ENCODE assay signal across 14 cellular contexts in the genomic region with DNA sequence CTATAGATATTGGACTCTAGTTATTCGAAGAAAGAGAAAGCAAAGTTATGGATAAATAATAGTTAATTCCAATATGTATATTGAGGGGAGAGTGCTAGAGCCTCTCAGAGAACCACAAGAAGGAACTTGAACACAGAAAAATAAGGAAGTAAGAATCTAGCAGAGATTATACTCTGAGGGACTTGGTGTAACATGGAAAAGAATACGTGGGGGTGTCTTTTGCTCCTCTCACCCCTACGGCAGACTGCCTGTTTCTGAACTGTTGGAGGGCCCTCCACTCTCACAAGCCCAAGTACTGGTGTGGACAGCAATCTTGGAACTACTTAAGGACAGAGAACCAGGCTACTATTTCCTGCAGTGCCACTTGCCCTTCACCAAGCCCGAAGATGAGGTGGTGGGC.
DNase-seq lines count a peak whose midpoint lies in the region; ATAC-seq, FAIRE-seq and TF ChIP-seq lines count a peak whose summit lies in the region.
"Had no signal": no experiment of that assay in that cellular context is flagged by ENCODE, and none has a peak within 500 bp of the region (broad histone marks: within the 10 kb centered on the region; RNA-seq: fewer than 3 reads in every experiment).

No MANE protein-coding gene starts in this region.

- no peak overlapping the region for H3K4ac ChIP-seq in H1 (replicated peaks; ENCODE audit: insufficient read length, low read depth, low read length)

- H3K14ac ChIP-seq in H1 (ENCODE audit: insufficient read length): no peak overlapping the region

- TF ChIP-seq CTCF in H1 (IDR thresholded peaks at IDR 0.05; ENCODE audit: control extremely low read depth in 1 of 3, insufficient read depth in 1 of 3, low read depth in 1 of 3, low read length in 3 of 3) (no peak), osteocyte (IDR thresholded peaks at IDR 0.05) (no peak)

- no peaks in the 10 kb centered on the region for H3K27me3 ChIP-seq in H1 (replicated peaks in 1 of 4; ENCODE audit: control insufficient read depth in 3 of 4, extremely low read depth in 1 of 4, insufficient read depth in 3 of 4, low read length in 3 of 4)
- no peaks in the 10 kb centered on the region for H3K27me3 ChIP-seq in skeletal muscle satellite cell (ENCODE audit: control insufficient read depth, insufficient read depth, low read length)
- H3K27me3 ChIP-seq: breast epithelium had no signal

- DNase-seq in activated CD4-positive, alpha-beta T cell treated with anti-CD3 and anti-CD28 coated beads for 36 hours: no peak
- no peak for DNase-seq in activated CD4-positive, alpha-beta T cell treated with anti-CD3 and anti-CD28 coated beads, Interleukin-2, amount 50 U/mL, for 1 hour
- DNase-seq in SIG-M5 (lab: John Stamatoyannopoulos, UW) (peak; percentile 1), H1 (ENCODE audit: low read depth in 1 of 2, low spot score in 2 of 2) (no peak), osteocyte (ENCODE audit: extremely low spot score, unreplicated experiment) (no peak)
- DNase-seq: DMS79 treated with DMSO at 0.1 percent for 48 hours, islet precursor cell, NCI-H1694 had no signal

- no peak for ATAC-seq in activated CD4-positive, alpha-beta T cell treated with anti-CD3 and anti-CD28 coated beads for 36 hours
- no peak for ATAC-seq in GM21576 (IDR thresholded peaks at IDR 0.05; ENCODE audit: unreplicated experiment)
- ATAC-seq in GM18861 (IDR thresholded peaks at IDR 0.05; ENCODE audit: unreplicated experiment): no peak
- ATAC-seq: A549 had no signal

- no peak for TF ChIP-seq EP300 in H1 (IDR thresholded peaks at IDR 0.05; ENCODE audit: borderline replicate concordance in 1 of 2, low read depth in 2 of 2, low read length in 2 of 2)

- FAIRE-seq in H1 (lab: Jason Lieb, UNC): no peak
- FAIRE-seq: A549 had no signal

- POLR2A ChIA-PET in activated CD4-positive, alpha-beta T cell treated with anti-CD3 and anti-CD28 coated beads for 36 hours (lab: Charles Lee): no interaction called here
- POLR2A ChIA-PET in H1 (lab: Charles Lee; ENCODE audit: partially characterized antibody): no interaction called here

- H3K23ac ChIP-seq in H1 (ENCODE audit: insufficient read length): no peak overlapping the region

- no peak overlapping the region for H4K5ac ChIP-seq in H1 (ENCODE audit: insufficient read length, low read depth, low read length)

- intact Hi-C loops in activated CD4-positive, alpha-beta T cell treated with anti-CD3 and anti-CD28 coated beads for 36 hours (cut with DNase I, micrococcal nuclease): no loop called here

- H3K27ac Mint-ChIP-seq in activated CD4-positive, alpha-beta T cell treated with anti-CD3 and anti-CD28 coated beads for 36 hours: no peak overlapping the region
- no peak overlapping the region for H3K27ac Mint-ChIP-seq in osteocyte (ENCODE audit: unreplicated experiment)

- H3K4me1 ChIP-seq in H1 (replicated peaks in 1 of 4; ENCODE audit: control insufficient read depth in 3 of 4, insufficient read depth in 4 of 4, low read length in 3 of 4) (no peaks in the 10 kb centered on the region), skeletal muscle satellite cell (ENCODE audit: control insufficient read depth, insufficient read depth, low read length) (no peaks in the 10 kb centered on the region)
- H3K4me1 ChIP-seq: A549, breast epithelium had no signal

- peaks cover 11 to 40% of the 10 kb centered on the region in 2 experiments; a peak in 3 of 4 replicates for H3K9me3 ChIP-seq in H1 (ENCODE audit: insufficient read depth in 2 of 2, low read depth in 1 of 2, low read length in 1 of 2)
- H3K9me3 ChIP-seq in skeletal muscle satellite cell (replicated peaks; ENCODE audit: low read length): peaks cover 2% of the 10 kb centered on the region
- H3K9me3 ChIP-seq: A549 had no signal

- no peak for TF ChIP-seq POLR2A in H1 (IDR thresholded peaks at IDR 0.05; ENCODE audit: control extremely low read depth in 1 of 2, low read depth in 2 of 2, low read length in 2 of 2)

- H3K79me1 ChIP-seq in H1 (ENCODE audit: low read depth, low read length): no peaks in the 10 kb centered on the region

- H3K18ac ChIP-seq in H1 (ENCODE audit: extremely low read depth, low read length): no peak overlapping the region

- H2BK15ac ChIP-seq in H1 (ENCODE audit: low read length): no peak overlapping the region

- no peaks in the 10 kb centered on the region for H3K27me3 Mint-ChIP-seq in activated CD4-positive, alpha-beta T cell treated with anti-CD3 and anti-CD28 coated beads for 36 hours
- H3K27me3 Mint-ChIP-seq in osteocyte (ENCODE audit: unreplicated experiment): no peaks in the 10 kb centered on the region

- no peak overlapping the region for H2AK5ac ChIP-seq in H1 (ENCODE audit: low read depth, low read length)

- H3K56ac ChIP-seq in H1 (replicated peaks; ENCODE audit: insufficient read length, low read depth, low read length): no peak overlapping the region

- CTCF ChIA-PET in activated CD4-positive, alpha-beta T cell treated with anti-CD3 and anti-CD28 coated beads for 36 hours (lab: Charles Lee): no interaction called here
- CTCF ChIA-PET in H1 (lab: Charles Lee; ENCODE audit: partially characterized antibody): no interaction called here

- peak overlapping the region; percentile 72 for H3K4me3 Mint-ChIP-seq in activated CD4-positive, alpha-beta T cell treated with anti-CD3 and anti-CD28 coated beads for 36 hours
- no peak overlapping the region for H3K4me3 Mint-ChIP-seq in osteocyte (ENCODE audit: unreplicated experiment)
- H3K4me3 Mint-ChIP-seq: neural crest cell had no signal

- H3K79me2 ChIP-seq in H1 (ENCODE audit: control insufficient read depth in 1 of 2, insufficient read depth in 2 of 2, low read length in 2 of 2): no peaks in the 10 kb centered on the region

- H3K36me3 Mint-ChIP-seq in activated CD4-positive, alpha-beta T cell treated with anti-CD3 and anti-CD28 coated beads for 36 hours (ENCODE audit: low read depth): peaks cover 2% of the 10 kb centered on the region
- no peaks in the 10 kb centered on the region for H3K36me3 Mint-ChIP-seq in osteocyte (ENCODE audit: unreplicated experiment)

- H2BK20ac ChIP-seq in H1 (ENCODE audit: low read length): no peak overlapping the region

- no peak overlapping the region for H3K4me3 ChIP-seq in H1 (ENCODE audit: extremely low read depth in 1 of 4, insufficient read depth in 2 of 4, low read depth in 3 of 4, low read length in 4 of 4)
- H3K4me3 ChIP-seq in skeletal muscle satellite cell (ENCODE audit: low read length): no peak overlapping the region
- H3K4me3 ChIP-seq: A549 had no signal

- no peak for TF ChIP-seq RAD21 in H1 (IDR thresholded peaks at IDR 0.05 in 1 of 2, conservative IDR thresholded peaks at IDR 0.05 in 1 of 2; ENCODE audit: low read depth in 2 of 2, low read length in 2 of 2)

- no peaks in the 10 kb centered on the region for H3K23me2 ChIP-seq in H1 (ENCODE audit: low read depth, low read length)

- no peaks in the 10 kb centered on the region; a peak in 1 of 8 replicates for H3K36me3 ChIP-seq in H1 (ENCODE audit: control insufficient read depth in 2 of 4, insufficient read depth in 4 of 4, low read length in 3 of 4)
- H3K36me3 ChIP-seq in skeletal muscle satellite cell (ENCODE audit: insufficient read depth, low read length): no peaks in the 10 kb centered on the region
- H3K36me3 ChIP-seq: breast epithelium had no signal

- H3K4me1 Mint-ChIP-seq in activated CD4-positive, alpha-beta T cell treated with anti-CD3 and anti-CD28 coated beads for 36 hours: no peaks in the 10 kb centered on the region
- no peaks in the 10 kb centered on the region for H3K4me1 Mint-ChIP-seq in osteocyte (ENCODE audit: unreplicated experiment)
- H3K4me1 Mint-ChIP-seq: neural crest cell had no signal

- no peak overlapping the region for H3K27ac ChIP-seq in H1 (ENCODE audit: low read depth, low read length)
- H3K27ac ChIP-seq: A549, breast epithelium had no signal

- no peak overlapping the region for H4K8ac ChIP-seq in H1 (ENCODE audit: extremely low read depth, insufficient read depth, low read length)

- H2BK5ac ChIP-seq in H1 (ENCODE audit: low read depth, low read length): no peak overlapping the region

- WGBS in H1 (ENCODE audit: extremely low coverage in 1 of 2, insufficient coverage in 1 of 2, insufficient read length in 1 of 2, insufficient replicate concordance in 2 of 2, low coverage in 1 of 2, low lambda C conversion rate in 2 of 2, missing lambda C conversion rate in 1 of 2), 2 experiments: 92% methylated on average over 4 of the region's 4 CpGs; no CpG with 5 or more reads in 1 of the 2 experiments

- no peak overlapping the region for H4K91ac ChIP-seq in H1 (replicated peaks; ENCODE audit: insufficient read length, low read length)

- H4K20me1 ChIP-seq in H1 (replicated peaks in 1 of 2; ENCODE audit: control insufficient read depth in 1 of 2, insufficient read depth in 2 of 2, low read length in 2 of 2): no peaks in the 10 kb centered on the region

- H2AFZ ChIP-seq in H1 (ENCODE audit: low read length): 0 out of 2 replicates have a peak overlapping the region, but pooled peaks have one; percentile 85

- no peak overlapping the region for H3K4me2 ChIP-seq in H1 (ENCODE audit: insufficient read depth in 1 of 2, low read depth in 2 of 2, low read length in 2 of 2)
- H3K4me2 ChIP-seq in skeletal muscle satellite cell (ENCODE audit: low read length): peak overlapping the region; percentile 61
- H3K4me2 ChIP-seq: A549 had no signal

- H3K9me3 Mint-ChIP-seq in activated CD4-positive, alpha-beta T cell treated with anti-CD3 and anti-CD28 coated beads for 36 hours (ENCODE audit: low read depth): peaks cover 13% of the 10 kb centered on the region
- peaks cover 11% of the 10 kb centered on the region for H3K9me3 Mint-ChIP-seq in osteocyte (ENCODE audit: unreplicated experiment)

- H2BK120ac ChIP-seq in H1 (replicated peaks; ENCODE audit: low read depth, low read length): no peak overlapping the region

- H3K9ac ChIP-seq in H1 (replicated peaks in 1 of 4; ENCODE audit: extremely low read depth in 1 of 4, low read depth in 3 of 4, low read length in 3 of 4) (no peak overlapping the region), skeletal muscle satellite cell (ENCODE audit: low read depth, low read length) (no peak overlapping the region)

- no peak overlapping the region for H2BK12ac ChIP-seq in H1 (ENCODE audit: low read depth, low read length)

TF ChIP-seq in H1, 55 proteins besides CTCF, POLR2A, EP300 and RAD21:
- TF ChIP-seq CHD1 (IDR thresholded peaks at IDR 0.05; ENCODE audit: low read depth, low read length) (no peak), GABPA (IDR thresholded peaks at IDR 0.05; ENCODE audit: borderline replicate concordance, insufficient read depth, low read length) (no peak)
